Comparison of ENCODE assay signal across 8 cellular contexts in genomic region chr19:3762501-3763459, GRCh38. TPM values are rescaled to one million over a fixed set of nuclear protein-coding genes. Genes with fewer than 3 reads are reported as not detected.
DNase-seq lines count a peak whose midpoint lies in the region; ATAC-seq and TF ChIP-seq lines count a peak whose summit lies in the region.

MRPL54 (plus strand) TSS chr19:3762682; CDS start chr19:3762701, 19 bp downstream.

- H3K27ac ChIP-seq in left lung = peak within 1 kb of the TSS; percentile 98 to 99

- intact Hi-C loops in dendritic cell treated with granulocyte-macrophage colony-stimulating factor and Interleukin-4, amounts not matched to agents 40 ng/mL and 50 ng/mL, for 4 days (cut with micrococcal nuclease) = loop anchor here (5.0 kb wide), 1 partner anchor 60 kb away; no protein-coding TSS in a partner anchor
- intact Hi-C loops in left lung (cut with DNase I) = no loop called here

- H3K27me3 Mint-ChIP-seq in dendritic cell treated with granulocyte-macrophage colony-stimulating factor and Interleukin-4, amounts not matched to agents 40 ng/mL and 50 ng/mL, for 4 days = no peaks in the 10 kb centered on the region

- H3K36me3 Mint-ChIP-seq in dendritic cell treated with granulocyte-macrophage colony-stimulating factor and Interleukin-4, amounts not matched to agents 40 ng/mL and 50 ng/mL, for 4 days (ENCODE audit: low read depth) = peaks cover 62% of the 10 kb centered on the region

- DNase-seq in C1 segment of cervical spinal cord (lab: John Stamatoyannopoulos, UW) (peak; percentile 99 to 100 (median 99)), NCI-H748 treated with DMSO at 0.1 percent for 48 hours (lab: John Stamatoyannopoulos, UW) (peak; percentile 85), left lung (peak; percentile 100)
- peak; percentile 99 for DNase-seq in activated CD4-positive, alpha-beta T cell treated with anti-CD3 and anti-CD28 coated beads, Interleukin-2, amount 50 U/mL, for 24 hours (ENCODE audit: low read depth in 1 of 2, low spot score in 1 of 2)
- peak; percentile 99 for DNase-seq in stimulated activated CD4-positive, alpha-beta T cell treated with anti-CD3 and anti-CD28 coated beads, Interleukin-2, amount 100 ng/mL, for 48 hours

- H3K9me3 ChIP-seq in left lung = no peaks in the 10 kb centered on the region

- H3K27me3 ChIP-seq in left lung = no peaks in the 10 kb centered on the region

- peak within 1 kb of the TSS; percentile 96 for H3K4me3 Mint-ChIP-seq in dendritic cell treated with granulocyte-macrophage colony-stimulating factor and Interleukin-4, amounts not matched to agents 40 ng/mL and 50 ng/mL, for 4 days

- H3K27ac Mint-ChIP-seq in dendritic cell treated with granulocyte-macrophage colony-stimulating factor and Interleukin-4, amounts not matched to agents 40 ng/mL and 50 ng/mL, for 4 days = peak within 1 kb of the TSS; percentile 96

- peak within 1 kb of the TSS; percentile 59 to 93 for H3K4me3 ChIP-seq in left lung

- TF ChIP-seq CTCF in left lung (IDR thresholded peaks at IDR 0.05) = no peak

- peaks cover 3 to 55% of the 10 kb centered on the region in 2 donors for H3K4me1 ChIP-seq in left lung

- peaks cover 0 to 49% of the 10 kb centered on the region in 2 donors for H3K36me3 ChIP-seq in left lung

- H3K4me1 Mint-ChIP-seq in dendritic cell treated with granulocyte-macrophage colony-stimulating factor and Interleukin-4, amounts not matched to agents 40 ng/mL and 50 ng/mL, for 4 days (ENCODE audit: low read depth) = peaks cover 37% of the 10 kb centered on the region

- ATAC-seq in GM19372 (IDR thresholded peaks at IDR 0.05; ENCODE audit: low read depth, unreplicated experiment) = peak; percentile 72
- ATAC-seq in HG03558 (IDR thresholded peaks at IDR 0.05; ENCODE audit: extremely low read depth, unreplicated experiment) = peak; percentile 34
- ATAC-seq in left lung = peak; percentile 93

- H3K9me3 Mint-ChIP-seq in dendritic cell treated with granulocyte-macrophage colony-stimulating factor and Interleukin-4, amounts not matched to agents 40 ng/mL and 50 ng/mL, for 4 days = no peaks in the 10 kb centered on the region

RNA-seq across cellular contexts. Expression of gene MRPL54, which starts in this region (rescaled TPM):
- total RNA-seq in left lung = 10 to 100 TPM; 52.4 to 59.1 TPM

Comparison
In these comparisons a context has a peak if more than half of its experiments do, and no peak if none do; other contexts are left out.
1. Peak in every context shown above with its lines: DNase-seq, ATAC-seq, H3K4me3 ChIP-seq and H3K27ac ChIP-seq.
2. ATAC-seq: peak in every context shown above with its lines; median percentile 93 in left lung; 72 in GM19372; 34 in HG03558.